In the genomic region with DNA sequence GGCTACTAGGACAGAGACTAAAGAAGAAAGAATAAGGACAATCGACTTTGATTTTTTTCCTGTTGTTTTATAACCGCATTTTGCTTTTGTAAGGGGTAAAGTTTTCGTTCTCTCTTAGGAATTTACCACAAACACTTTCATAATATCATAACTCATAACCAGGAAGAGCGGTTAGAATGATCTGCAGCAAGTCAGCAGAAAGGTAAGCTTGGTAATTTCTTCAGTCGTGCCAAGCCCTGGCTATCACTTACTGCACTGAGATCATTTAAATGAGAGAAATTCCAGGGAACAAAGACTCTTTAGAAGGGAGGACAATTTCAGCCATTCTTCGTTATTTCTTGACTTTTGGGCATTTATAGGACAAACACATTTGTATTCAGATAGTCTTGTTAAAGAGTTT, we compare ENCODE assay signal across 17 cellular contexts.
DNase-seq lines count a peak whose midpoint lies in the region; ATAC-seq, FAIRE-seq and TF ChIP-seq lines count a peak whose summit lies in the region.
"Had no signal": no experiment of that assay in that cellular context is flagged by ENCODE, and none has a peak within 500 bp of the region (broad histone marks: within the 10 kb centered on the region; RNA-seq: fewer than 3 reads in every experiment).

No MANE protein-coding gene starts in this region.

- ATAC-seq in activated T-cell treated with anti-CD3 and anti-CD28 coated beads, Interleukin-2, amount 50 U/mL, for 72 hours (replicated peaks in 1 of 2): peak; percentile 55 to 60
- ATAC-seq in activated T-cell treated with anti-CD3 and anti-CD28 coated beads, Interleukin-2, amount 50 U/mL, for 4 hours: no peak
- ATAC-seq in HG03439 (IDR thresholded peaks at IDR 0.05; ENCODE audit: unreplicated experiment): no peak
- ATAC-seq in GM19395 (IDR thresholded peaks at IDR 0.05; ENCODE audit: unreplicated experiment): no peak
- ATAC-seq: A549 had no signal

- no peak for TF ChIP-seq CTCF in epithelial cell of esophagus (IDR thresholded peaks at IDR 0.05; ENCODE audit: insufficient read depth, low read depth, low read length, missing control alignments)

- no peaks in the 10 kb centered on the region for H3K36me3 Mint-ChIP-seq in activated T-cell treated with anti-CD3 and anti-CD28 coated beads, Interleukin-2, amount 50 U/mL, for 72 hours (ENCODE audit: insufficient read depth in 2 of 2)
- no peaks in the 10 kb centered on the region for H3K36me3 Mint-ChIP-seq in activated T-cell treated with anti-CD3 and anti-CD28 coated beads, Interleukin-2, amount 50 U/mL, for 4 hours (ENCODE audit: insufficient read depth)

- 55 to 65% (median 62%) methylated on average over 6 of the region's 6 CpGs for WGBS in small intestine, 3 donors

- no peak overlapping the region for H3K4me3 ChIP-seq in epithelial cell of esophagus (ENCODE audit: low read length)
- H3K4me3 ChIP-seq in small intestine (ENCODE audit: low read depth in 1 of 2, low read length in 2 of 2): no peak overlapping the region
- H3K4me3 ChIP-seq: A549, esophagus muscularis mucosa, left ventricle myocardium inferior had no signal

- no peak overlapping the region for H3K27ac Mint-ChIP-seq in activated T-cell treated with anti-CD3 and anti-CD28 coated beads, Interleukin-2, amount 50 U/mL, for 72 hours

- H3K9me3 ChIP-seq in small intestine (ENCODE audit: control insufficient read depth, low read depth): no peaks in the 10 kb centered on the region
- H3K9me3 ChIP-seq: esophagus muscularis mucosa had no signal

- H3K27me3 Mint-ChIP-seq in activated T-cell treated with anti-CD3 and anti-CD28 coated beads, Interleukin-2, amount 50 U/mL, for 72 hours (ENCODE audit: low read depth): no peaks in the 10 kb centered on the region
- no peaks in the 10 kb centered on the region for H3K27me3 Mint-ChIP-seq in activated T-cell treated with anti-CD3 and anti-CD28 coated beads, Interleukin-2, amount 50 U/mL, for 4 hours (ENCODE audit: low read depth)

- no peak overlapping the region for H3K27ac ChIP-seq in small intestine (ENCODE audit: low read depth in 1 of 2, low read length in 1 of 2)
- H3K27ac ChIP-seq: esophagus muscularis mucosa, left ventricle myocardium inferior had no signal

- peak overlapping the region; percentile 15 to 78 for H3K4me3 Mint-ChIP-seq in activated T-cell treated with anti-CD3 and anti-CD28 coated beads, Interleukin-2, amount 50 U/mL, for 72 hours
- H3K4me3 Mint-ChIP-seq in activated T-cell treated with anti-CD3 and anti-CD28 coated beads, Interleukin-2, amount 50 U/mL, for 4 hours: no peak overlapping the region

- no peaks in the 10 kb centered on the region for H3K27me3 ChIP-seq in small intestine (ENCODE audit: control insufficient read depth in 2 of 2, insufficient read depth in 2 of 2, low read length in 2 of 2)
- H3K27me3 ChIP-seq: esophagus muscularis mucosa had no signal

- H3K4me1 Mint-ChIP-seq in activated T-cell treated with anti-CD3 and anti-CD28 coated beads, Interleukin-2, amount 50 U/mL, for 72 hours (ENCODE audit: low read depth): peaks cover 36% of the 10 kb centered on the region
- H3K4me1 Mint-ChIP-seq in activated T-cell treated with anti-CD3 and anti-CD28 coated beads, Interleukin-2, amount 50 U/mL, for 4 hours (ENCODE audit: low read depth): peaks cover 23% of the 10 kb centered on the region

- H3K4me1 ChIP-seq in small intestine (ENCODE audit: control insufficient read depth in 2 of 2, insufficient read depth in 1 of 2, low read depth in 1 of 2, low read length in 1 of 2): no peaks in the 10 kb centered on the region
- H3K4me1 ChIP-seq: esophagus muscularis mucosa, left ventricle myocardium inferior had no signal

- H3K9me3 Mint-ChIP-seq in activated T-cell treated with anti-CD3 and anti-CD28 coated beads, Interleukin-2, amount 50 U/mL, for 72 hours: no peaks in the 10 kb centered on the region
- H3K9me3 Mint-ChIP-seq in activated T-cell treated with anti-CD3 and anti-CD28 coated beads, Interleukin-2, amount 50 U/mL, for 4 hours: no peaks in the 10 kb centered on the region

- no peak for DNase-seq in activated T-cell treated with anti-CD3 and anti-CD28 coated beads, Interleukin-2, amount 50 U/mL, for 72 hours
- no peak for DNase-seq in activated T-cell treated with anti-CD3 and anti-CD28 coated beads, Interleukin-2, amount 50 U/mL, for 4 hours
- DNase-seq in RPMI7951 (ENCODE audit: low read depth): peak; percentile 10
- DNase-seq in epithelial cell of esophagus (ENCODE audit: low read depth): peak; percentile 70
- peak; percentile 1 for DNase-seq in small intestine
- DNase-seq in glomerular visceral epithelial cell (ENCODE audit: extremely low spot score): no peak
- DNase-seq: activated T-cell treated with anti-CD3 and anti-CD28 coated beads for 4 hours; anterior cingulate cortex; dermis blood vessel endothelial cell; GF-D8; left ventricle myocardium inferior; NCI-H524 treated with DMSO at 0.1 percent for 48 hours; stimulated activated CD4-positive, alpha-beta T cell treated with anti-CD3 and anti-CD28 coated beads, Interleukin-1b, Interleukin-23, amount 100 ng/mL, for 48 hours had no signal

- FAIRE-seq in small intestine (lab: Jason Lieb, UNC): no peak
- FAIRE-seq: A549 had no signal

- H3K36me3 ChIP-seq in small intestine (ENCODE audit: control insufficient read depth in 2 of 2, insufficient read depth in 2 of 2, low read length in 2 of 2): no peaks in the 10 kb centered on the region
- H3K36me3 ChIP-seq: esophagus muscularis mucosa, left ventricle myocardium inferior had no signal

Comparison
In these comparisons a context has a peak if more than half of its experiments do, and no peak if none do; other contexts are left out.
1. ATAC-seq: peak in activated T-cell treated with anti-CD3 and anti-CD28 coated beads, Interleukin-2, amount 50 U/mL, for 72 hours (2 of 2); none in activated T-cell treated with anti-CD3 and anti-CD28 coated beads, Interleukin-2, amount 50 U/mL, for 4 hours (0 of 2), HG03439 (single experiment) and GM19395 (single experiment).
2. DNase-seq: peak in RPMI7951 (single experiment), epithelial cell of esophagus (single experiment) and small intestine (single experiment); none in activated T-cell treated with anti-CD3 and anti-CD28 coated beads, Interleukin-2, amount 50 U/mL, for 72 hours (0 of 2), activated T-cell treated with anti-CD3 and anti-CD28 coated beads, Interleukin-2, amount 50 U/mL, for 4 hours (single experiment) and glomerular visceral epithelial cell (single experiment).